34 cellular contexts compared by ENCODE assay signal in genomic region chr7:95908499-95908898, GRCh38.
"Had no signal": no experiment of that assay in that cellular context is flagged by ENCODE, and none has a peak within 500 bp of the region (broad histone marks: within the 10 kb centered on the region; RNA-seq: fewer than 3 reads in every experiment).

No MANE protein-coding gene starts in this region.

- ATAC-seq: activated CD8-positive, alpha-beta T cell treated with anti-CD3 and anti-CD28 coated beads for 36 hours; activated T-cell treated with anti-CD3 and anti-CD28 coated beads, Interleukin-2, amount 50 U/mL, for 72 hours; activated T-helper 17 cell treated with anti-CD3 and anti-CD28 coated beads, Interleukin-2, amount 50 U/mL, for 72 hours; Right ventricle myocardium inferior had no signal

- H3K4me1 ChIP-seq: ascending aorta had no signal

- H3K4me3 ChIP-seq: ascending aorta, cardiac muscle cell, MG63, PC-9 had no signal

- FAIRE-seq: RCC 7860 had no signal

- DNase-seq: activated CD4-positive, alpha-beta T cell treated with anti-CD3 and anti-CD28 coated beads, Interleukin-2, amount 10 ng/mL, durations not matched to agents 24 days and 14 days; activated CD4-positive, alpha-beta T cell treated with anti-CD3 and anti-CD28 coated beads, Interleukin-2, amount 50 U/mL, for 4 hours; activated CD8-positive, alpha-beta T cell treated with anti-CD3 and anti-CD28 coated beads for 36 hours; activated gamma-delta T cell; activated naive CD4-positive, alpha-beta T cell treated with Interleukin-2 at 50 U/mL for 16 hours; activated naive CD8-positive, alpha-beta T cell treated with anti-CD3 and anti-CD28 coated beads, Interleukin-2, amount 10 ng/mL, durations not matched to agents 7 days and 5 days; activated T-cell treated with anti-CD3 and anti-CD28 coated beads, Interleukin-2, amount 50 U/mL, for 1 hour; activated T-cell treated with anti-CD3 and anti-CD28 coated beads, Interleukin-2, amount 50 U/mL, for 72 hours; amygdala; Kasumi-1; KG1; MG63; NCI-H1048; NCI-H1436 treated with DMSO at 0.1 percent for 48 hours; NCI-H1694 treated with DMSO at 0.1 percent for 48 hours; NCI-H2029; NCI-H345; NCI-H526 treated with DMSO at 0.1 percent for 48 hours; NCI-H774; PC-9; SIG-M5; SW 1271; T-helper 1 cell; T-helper 2 cell; T-helper 9 cell had no signal

- H3K27me3 ChIP-seq: ascending aorta, cardiac muscle cell, MG63 had no signal

- H3K4me2 ChIP-seq: PC-9 had no signal

- H3K4me3 Mint-ChIP-seq: activated CD4-positive, alpha-beta T cell treated with anti-CD3 and anti-CD28 coated beads, Interleukin-2, amount 10 ng/mL, durations not matched to agents 24 days and 14 days; activated CD8-positive, alpha-beta T cell treated with anti-CD3 and anti-CD28 coated beads for 36 hours; activated naive CD4-positive, alpha-beta T cell treated with anti-CD3 and anti-CD28 coated beads, Interleukin-2, amount 50 U/mL, for 24 hours; activated naive CD8-positive, alpha-beta T cell treated with anti-CD3 and anti-CD28 coated beads, Interleukin-2, amount 10 ng/mL, durations not matched to agents 7 days and 5 days; activated T-cell treated with anti-CD3 and anti-CD28 coated beads, Interleukin-2, amount 50 U/mL, for 72 hours; activated T-helper 17 cell treated with anti-CD3 and anti-CD28 coated beads, Interleukin-2, amount 50 U/mL, for 72 hours; central memory CD8-positive, alpha-beta T cell had no signal

- H3K27ac ChIP-seq: ascending aorta, cardiac muscle cell, PC-9, RWPE1, VCaP had no signal

- H3K4me1 Mint-ChIP-seq: activated CD4-positive, alpha-beta T cell treated with anti-CD3 and anti-CD28 coated beads, Interleukin-2, amount 10 ng/mL, durations not matched to agents 24 days and 14 days; activated naive CD4-positive, alpha-beta T cell treated with anti-CD3 and anti-CD28 coated beads, Interleukin-2, amount 50 U/mL, for 24 hours; activated naive CD8-positive, alpha-beta T cell treated with anti-CD3 and anti-CD28 coated beads, Interleukin-2, amount 10 ng/mL, durations not matched to agents 7 days and 5 days; activated T-helper 17 cell treated with anti-CD3 and anti-CD28 coated beads, Interleukin-2, amount 50 U/mL, for 72 hours; central memory CD8-positive, alpha-beta T cell had no signal

- H3K27ac Mint-ChIP-seq: activated CD4-positive, alpha-beta T cell treated with anti-CD3 and anti-CD28 coated beads, Interleukin-2, amount 10 ng/mL, durations not matched to agents 24 days and 14 days; activated CD8-positive, alpha-beta T cell treated with anti-CD3 and anti-CD28 coated beads for 36 hours; activated naive CD4-positive, alpha-beta T cell treated with anti-CD3 and anti-CD28 coated beads, Interleukin-2, amount 50 U/mL, for 24 hours; activated naive CD8-positive, alpha-beta T cell treated with anti-CD3 and anti-CD28 coated beads, Interleukin-2, amount 10 ng/mL, durations not matched to agents 7 days and 5 days; activated T-cell treated with anti-CD3 and anti-CD28 coated beads, Interleukin-2, amount 50 U/mL, for 72 hours; activated T-helper 17 cell treated with anti-CD3 and anti-CD28 coated beads, Interleukin-2, amount 50 U/mL, for 72 hours had no signal

- H3K36me3 ChIP-seq: ascending aorta, cardiac muscle cell, MG63 had no signal

- H3K9me3 Mint-ChIP-seq: activated CD4-positive, alpha-beta T cell treated with anti-CD3 and anti-CD28 coated beads, Interleukin-2, amount 10 ng/mL, durations not matched to agents 24 days and 14 days; activated CD8-positive, alpha-beta T cell treated with anti-CD3 and anti-CD28 coated beads for 36 hours; activated naive CD4-positive, alpha-beta T cell treated with anti-CD3 and anti-CD28 coated beads, Interleukin-2, amount 50 U/mL, for 24 hours; activated naive CD8-positive, alpha-beta T cell treated with anti-CD3 and anti-CD28 coated beads, Interleukin-2, amount 10 ng/mL, durations not matched to agents 7 days and 5 days; activated T-cell treated with anti-CD3 and anti-CD28 coated beads, Interleukin-2, amount 50 U/mL, for 72 hours; activated T-helper 17 cell treated with anti-CD3 and anti-CD28 coated beads, Interleukin-2, amount 50 U/mL, for 72 hours; central memory CD8-positive, alpha-beta T cell had no signal

- H3K36me3 Mint-ChIP-seq: activated naive CD4-positive, alpha-beta T cell treated with anti-CD3 and anti-CD28 coated beads, Interleukin-2, amount 50 U/mL, for 24 hours; activated naive CD8-positive, alpha-beta T cell treated with anti-CD3 and anti-CD28 coated beads, Interleukin-2, amount 10 ng/mL, durations not matched to agents 7 days and 5 days had no signal

- H3K9me3 ChIP-seq: ascending aorta, MG63 had no signal
